In genomic region chr6:109801794-109802193, GRCh38 we compare ENCODE assay signal across 24 cellular contexts.
DNase-seq lines count a peak whose midpoint lies in the region; TF ChIP-seq lines count a peak whose summit lies in the region.
"Had no signal": no experiment of that assay in that cellular context is flagged by ENCODE, and none has a peak within 500 bp of the region (broad histone marks: within the 10 kb centered on the region; RNA-seq: fewer than 3 reads in every experiment).

No MANE protein-coding gene starts in this region.

- no TSS peak for BruUV-seq in MCF 10A (replicated peaks; lab: Mats Ljungman, UMichigan)

- H3K27ac ChIP-seq in breast epithelium (no peak overlapping the region), mesendoderm (ENCODE audit: low read depth, low read length) (no peak overlapping the region)
- H3K27ac ChIP-seq: 22Rv1; A549; BLaER1 treated with 17β-estradiol and CSF1 and Interleukin-3, amounts not matched to agents 10 nM and 100 nM; C4-2B had no signal

- no peak overlapping the region for H3K23ac ChIP-seq in mesendoderm (ENCODE audit: low read length)

- no peaks in the 10 kb centered on the region for H3K79me2 ChIP-seq in mesendoderm (ENCODE audit: control insufficient read depth, insufficient read depth, low read length)

- H3K4me1 Mint-ChIP-seq in MCF 10A (ENCODE audit: insufficient read depth, unreplicated experiment), result no peaks in the 10 kb centered on the region
- H3K4me1 Mint-ChIP-seq: B cell had no signal

- intact Hi-C loops in MCF 10A (cut with micrococcal nuclease) (no loop called here), breast epithelium (cut with DNase I; ENCODE audit: low total_unique reads) (no loop called here)

- H3K27me3 ChIP-seq in breast epithelium, result no peaks in the 10 kb centered on the region
- H3K27me3 ChIP-seq in mesendoderm (ENCODE audit: insufficient read depth, low read length, poor library complexity), result no peaks in the 10 kb centered on the region
- H3K27me3 ChIP-seq: BLaER1 treated with 17β-estradiol and CSF1 and Interleukin-3, amounts not matched to agents 10 nM and 100 nM had no signal

- H3K36me3 ChIP-seq in breast epithelium (no peaks in the 10 kb centered on the region), mesendoderm (ENCODE audit: control insufficient read depth, insufficient read depth, low read length) (no peaks in the 10 kb centered on the region)

- H3K79me1 ChIP-seq in mesendoderm (ENCODE audit: low read length), result no peaks in the 10 kb centered on the region

- POLR2A ChIA-PET in MCF 10A (lab: Yijun Ruan, JAX), result no interaction called here

- peaks cover 10% of the 10 kb centered on the region for H3K36me3 Mint-ChIP-seq in MCF 10A (ENCODE audit: insufficient read depth, unreplicated experiment)

- H3K4ac ChIP-seq in mesendoderm (ENCODE audit: low read depth, low read length), result no peak overlapping the region

- H3K4me1 ChIP-seq in breast epithelium, result no peaks in the 10 kb centered on the region
- H3K4me1 ChIP-seq in mesendoderm (ENCODE audit: control insufficient read depth, low read depth, low read length), result peaks cover 1% of the 10 kb centered on the region
- H3K4me1 ChIP-seq: BLaER1 treated with 17β-estradiol and CSF1 and Interleukin-3, amounts not matched to agents 10 nM and 100 nM had no signal

- H3K27me3 Mint-ChIP-seq in MCF 10A (ENCODE audit: insufficient read depth, unreplicated experiment), result no peaks in the 10 kb centered on the region
- H3K27me3 Mint-ChIP-seq: B cell; CD4-positive, alpha-beta T cell had no signal

- CTCF ChIA-PET in MCF 10A (lab: Yijun Ruan, JAX), result no interaction called here

- H3K9me3 ChIP-seq in breast epithelium, result no peaks in the 10 kb centered on the region
- H3K9me3 ChIP-seq: A549; BLaER1 treated with 17β-estradiol and CSF1 and Interleukin-3, amounts not matched to agents 10 nM and 100 nM had no signal

- no peak overlapping the region for H4K8ac ChIP-seq in mesendoderm (ENCODE audit: low read depth, low read length)

- no peak overlapping the region for H3K4me3 ChIP-seq in breast epithelium
- H3K4me3 ChIP-seq in mesendoderm (ENCODE audit: low read length), result no peak overlapping the region
- H3K4me3 ChIP-seq: A549; BLaER1 treated with 17β-estradiol and CSF1 and Interleukin-3, amounts not matched to agents 10 nM and 100 nM; GM12878 had no signal

- H2AK5ac ChIP-seq in mesendoderm (ENCODE audit: low read length), result no peak overlapping the region

- no peak for DNase-seq in MCF 10A (ENCODE audit: unreplicated experiment)
- no peak for DNase-seq in breast epithelium (ENCODE audit: low spot score in 2 of 2)
- peak; percentile 84 for DNase-seq in NCI-H82 (lab: John Stamatoyannopoulos, UW)
- peak; percentile 20 for DNase-seq in OCI-M1 (lab: John Stamatoyannopoulos, UW)
- DNase-seq in mesendoderm, result peak; percentile 85
- DNase-seq in activated CD4-positive, alpha-beta T cell treated with anti-CD3 and anti-CD28 coated beads, Interleukin-2, amount 50 U/mL, for 4 hours, result no peak
- DNase-seq in activated CD4-positive, CD25-positive, alpha-beta regulatory T cell treated with anti-CD3 and anti-CD28 coated beads, Interleukin-2, amount 50 U/mL, for 72 hours, result no peak
- no peak for DNase-seq in T-helper 2 cell
- DNase-seq: AML-193; CD4-positive, alpha-beta T cell; CD8-positive, alpha-beta T cell; DMS 273 treated with DMSO at 0.1 percent for 48 hours; DMS153; DMS53; DMS79; DND-41; EL; GDM1 had no signal

- no peaks in the 10 kb centered on the region for H3K9me3 Mint-ChIP-seq in MCF 10A (ENCODE audit: unreplicated experiment)
- H3K9me3 Mint-ChIP-seq: CD4-positive, alpha-beta T cell; CD8-positive, alpha-beta T cell had no signal

- no peak overlapping the region for H3K9ac ChIP-seq in mesendoderm (ENCODE audit: low read length)
- H3K9ac ChIP-seq: BLaER1 treated with 17β-estradiol and CSF1 and Interleukin-3, amounts not matched to agents 10 nM and 100 nM had no signal

- no peak overlapping the region for H3K4me2 ChIP-seq in mesendoderm (ENCODE audit: low read length)
- H3K4me2 ChIP-seq: A549; BLaER1 treated with 17β-estradiol and CSF1 and Interleukin-3, amounts not matched to agents 10 nM and 100 nM had no signal

- H4K5ac ChIP-seq in mesendoderm (ENCODE audit: low read length), result no peak overlapping the region

- WGBS in mesendoderm (ENCODE audit: extremely low coverage, insufficient coverage, low lambda C conversion rate), result no CpG with 5 or more reads among the region's 2 CpGs

- TF ChIP-seq POLR2A in breast epithelium (IDR thresholded peaks at IDR 0.05), result no peak

- H2BK15ac ChIP-seq in mesendoderm (replicated peaks; ENCODE audit: low read depth), result no peak overlapping the region

- H2BK120ac ChIP-seq in mesendoderm (ENCODE audit: low read depth, low read length), result no peak overlapping the region

- H3K4me3 Mint-ChIP-seq in MCF 10A (ENCODE audit: unreplicated experiment), result no peak overlapping the region
- H3K4me3 Mint-ChIP-seq: B cell; CD4-positive, alpha-beta T cell; CD8-positive, alpha-beta T cell had no signal

- peak overlapping the region; percentile 14 for H3K27ac Mint-ChIP-seq in MCF 10A (ENCODE audit: low read depth, unreplicated experiment)
- H3K27ac Mint-ChIP-seq: B cell; CD4-positive, alpha-beta T cell; CD8-positive, alpha-beta T cell had no signal

- no peak overlapping the region for H3K56ac ChIP-seq in mesendoderm (ENCODE audit: low read length)

- H3K18ac ChIP-seq in mesendoderm (ENCODE audit: low read length), result no peak overlapping the region

- TF ChIP-seq CTCF in MCF 10A (IDR thresholded peaks at IDR 0.05; ENCODE audit: unreplicated experiment) (no peak), breast epithelium (IDR thresholded peaks at IDR 0.05) (no peak)

- H2BK5ac ChIP-seq in mesendoderm (ENCODE audit: low read length), result no peak overlapping the region

Comparison
In these comparisons a context has a peak if more than half of its experiments do, and no peak if none do; other contexts are left out.
1. DNase-seq: peak in NCI-H82 (single experiment), OCI-M1 (single experiment) and mesendoderm (single experiment); none in MCF 10A (single experiment), breast epithelium (0 of 2), activated CD4-positive, alpha-beta T cell treated with anti-CD3 and anti-CD28 coated beads, Interleukin-2, amount 50 U/mL, for 4 hours (0 of 2), activated CD4-positive, CD25-positive, alpha-beta regulatory T cell treated with anti-CD3 and anti-CD28 coated beads, Interleukin-2, amount 50 U/mL, for 72 hours (single experiment) and T-helper 2 cell (0 of 5).